25 cellular contexts compared by ENCODE assay signal in genomic region chr4:175986-176385, GRCh38.
"Had no signal": no experiment of that assay in that cellular context is flagged by ENCODE, and none has a peak within 500 bp of the region (broad histone marks: within the 10 kb centered on the region; RNA-seq: fewer than 3 reads in every experiment).

No MANE protein-coding gene starts in this region.

- H3K36me3 ChIP-seq: prostate gland, thoracic aorta, upper lobe of left lung had no signal

- H3K4me1 ChIP-seq: esophagus squamous epithelium, prostate gland, right atrium auricular region, sigmoid colon, spleen, tibial nerve, upper lobe of left lung had no signal

- ATAC-seq: left ventricle myocardium superior; naive thymus-derived CD4-positive, alpha-beta T cell; stimulated activated memory B cell treated with anti-CD40 and anti-IgM and Interleukin-4, amounts not matched to agents 10 μg/mL and 1 μg/mL and 100 μg/mL, for 72 hours; stimulated activated naive CD8-positive, alpha-beta T cell treated with anti-CD3 and anti-CD28 coated beads, Interleukin-15, Interleukin-2, amounts not matched to agents 100 U/mL and 50 U/mL, for 24 hours had no signal

- H3K27ac ChIP-seq: coronary artery, esophagus squamous epithelium, prostate gland, right atrium auricular region, sigmoid colon, skin epidermis, spleen, thoracic aorta, tibial nerve, upper lobe of left lung had no signal

- H3K27me3 ChIP-seq: esophagus squamous epithelium, right atrium auricular region, sigmoid colon, spleen, tibial nerve, upper lobe of left lung had no signal

- H3K4me3 ChIP-seq: coronary artery, esophagus squamous epithelium, lung, prostate gland, right atrium auricular region, sigmoid colon, skin epidermis, spleen, thoracic aorta, tibial nerve, upper lobe of left lung had no signal

- DNase-seq: dermis blood vessel endothelial cell; effector memory CD4-positive, alpha-beta T cell; erythroblast; esophagus squamous epithelium; hypothalamus; immature natural killer cell; islet precursor cell; kidney glomerular epithelial cell; left ventricle myocardium superior; naive thymus-derived CD4-positive, alpha-beta T cell; nephron progenitor cell; nucleus accumbens; sigmoid colon; spleen; stimulated activated CD4-positive, alpha-beta T cell treated with anti-CD3 and anti-CD28 coated beads, Interleukin-4, amount 100 ng/mL, for 4 hours; stimulated activated naive CD8-positive, alpha-beta T cell treated with anti-CD3 and anti-CD28 coated beads, Interleukin-15, Interleukin-2, amounts not matched to agents 100 U/mL and 50 U/mL, for 24 hours; upper lobe of left lung had no signal

- H3K9me3 ChIP-seq: prostate gland had no signal
